In genomic region chr19:39180749-39181148, GRCh38 we compare ENCODE assay signal across 15 cellular contexts.
DNase-seq lines count a peak whose midpoint lies in the region; ATAC-seq and TF ChIP-seq lines count a peak whose summit lies in the region.
"Had no signal": no experiment of that assay in that cellular context is flagged by ENCODE, and none has a peak within 500 bp of the region (broad histone marks: within the 10 kb centered on the region; RNA-seq: fewer than 3 reads in every experiment).

No MANE protein-coding gene starts in this region.

- peaks cover 52% of the 10 kb centered on the region for H3K4me1 ChIP-seq in BLaER1
- H3K4me1 ChIP-seq: HAP-1 had no signal

- no peak overlapping the region for H3K4me3 Mint-ChIP-seq in nephron progenitor cell
- H3K4me3 Mint-ChIP-seq: CD8-positive, alpha-beta T cell had no signal

- no peak overlapping the region for H3K4me3 ChIP-seq in BLaER1
- H3K4me3 ChIP-seq: BLaER1 treated with 17β-estradiol and CSF1 and Interleukin-3, amounts not matched to agents 10 nM and 100 nM; HAP-1 had no signal

- peaks cover 20% of the 10 kb centered on the region for H3K36me3 Mint-ChIP-seq in nephron progenitor cell (ENCODE audit: low read depth)

- TF ChIP-seq CTCF in 22Rv1 (IDR thresholded peaks at IDR 0.05) (no peak), RWPE1 (conservative IDR thresholded peaks at IDR 0.05; ENCODE audit: low read depth) (no peak), nephron progenitor cell (IDR thresholded peaks at IDR 0.05) (no peak)

- H3K27ac ChIP-seq in 22Rv1 (peak overlapping the region; percentile 23; the same call in 1 of the 2 replicates), BLaER1 (peak overlapping the region; percentile 33; the same call in 1 of the 2 replicates), RWPE1 (peak overlapping the region; percentile 16; the same call in 1 of the 2 replicates)

- H3K27me3 Mint-ChIP-seq in nephron progenitor cell (ENCODE audit: low read depth, poor library complexity): peaks cover 6% of the 10 kb centered on the region

- no peaks in the 10 kb centered on the region; the same call in 1 of the 2 replicates for H4K20me1 ChIP-seq in BLaER1

- POLR2A ChIA-PET in RWPE1 (lab: Yijun Ruan, JAX; ENCODE audit: low non-redundant PET): no interaction called here

- no peak for ATAC-seq in GM19395 (IDR thresholded peaks at IDR 0.05; ENCODE audit: unreplicated experiment)
- ATAC-seq: CD8-positive, alpha-beta T cell had no signal

- no peaks in the 10 kb centered on the region for H3K9me3 ChIP-seq in BLaER1
- H3K9me3 ChIP-seq: BLaER1 treated with 17β-estradiol and CSF1 and Interleukin-3, amounts not matched to agents 10 nM and 100 nM; HAP-1 had no signal

- H3K4me1 Mint-ChIP-seq in nephron progenitor cell: peaks cover 10% of the 10 kb centered on the region

- no peaks in the 10 kb centered on the region for H3K9me3 Mint-ChIP-seq in nephron progenitor cell
- H3K9me3 Mint-ChIP-seq: CD8-positive, alpha-beta T cell had no signal

- CTCF ChIA-PET in RWPE1 (lab: Yijun Ruan, JAX): no interaction called here

- H3K9ac ChIP-seq in BLaER1: no peak overlapping the region

- H3K36me3 ChIP-seq in BLaER1: peaks cover 44% of the 10 kb centered on the region

- DNase-seq in RWPE1 (ENCODE audit: low spot score) (no peak), nephron progenitor cell (no peak), glomerular visceral epithelial cell (ENCODE audit: extremely low spot score) (no peak), NCI-H2107 treated with DMSO at 0.1 percent for 48 hours (lab: John Stamatoyannopoulos, UW; ENCODE audit: unreplicated experiment) (no peak)
- DNase-seq: ACHN; AML-193; Calu3; CD8-positive, alpha-beta T cell; DMS79 treated with DMSO at 0.1 percent for 48 hours; GF-D8 had no signal

- no peaks in the 10 kb centered on the region for H3K27me3 ChIP-seq in BLaER1
- H3K27me3 ChIP-seq: BLaER1 treated with 17β-estradiol and CSF1 and Interleukin-3, amounts not matched to agents 10 nM and 100 nM had no signal

- peak overlapping the region; percentile 78 for H3K27ac Mint-ChIP-seq in nephron progenitor cell
- H3K27ac Mint-ChIP-seq: CD8-positive, alpha-beta T cell had no signal

- H3K4me2 ChIP-seq in BLaER1: peak overlapping the region; percentile 82
